In genomic region chrX:37353646-37354045, GRCh38 we compare ENCODE assay signal across 8 cellular contexts.
"Had no signal": no experiment of that assay in that cellular context is flagged by ENCODE, and none has a peak within 500 bp of the region (broad histone marks: within the 10 kb centered on the region; RNA-seq: fewer than 3 reads in every experiment).

No MANE protein-coding gene starts in this region.

- H3K4me3 ChIP-seq: GM23338, K562 had no signal

- ATAC-seq: GM23338, K562 had no signal

- H3K27ac ChIP-seq: HL-60 had no signal

- FAIRE-seq: H1, H54, K562 had no signal

- DNase-seq: H9, HCEC 1CT, IMR-90 had no signal

- H3K4me2 ChIP-seq: GM23338 had no signal

- H2AFZ ChIP-seq: GM23338 had no signal
